29 cellular contexts compared by ENCODE assay signal in the genomic region with DNA sequence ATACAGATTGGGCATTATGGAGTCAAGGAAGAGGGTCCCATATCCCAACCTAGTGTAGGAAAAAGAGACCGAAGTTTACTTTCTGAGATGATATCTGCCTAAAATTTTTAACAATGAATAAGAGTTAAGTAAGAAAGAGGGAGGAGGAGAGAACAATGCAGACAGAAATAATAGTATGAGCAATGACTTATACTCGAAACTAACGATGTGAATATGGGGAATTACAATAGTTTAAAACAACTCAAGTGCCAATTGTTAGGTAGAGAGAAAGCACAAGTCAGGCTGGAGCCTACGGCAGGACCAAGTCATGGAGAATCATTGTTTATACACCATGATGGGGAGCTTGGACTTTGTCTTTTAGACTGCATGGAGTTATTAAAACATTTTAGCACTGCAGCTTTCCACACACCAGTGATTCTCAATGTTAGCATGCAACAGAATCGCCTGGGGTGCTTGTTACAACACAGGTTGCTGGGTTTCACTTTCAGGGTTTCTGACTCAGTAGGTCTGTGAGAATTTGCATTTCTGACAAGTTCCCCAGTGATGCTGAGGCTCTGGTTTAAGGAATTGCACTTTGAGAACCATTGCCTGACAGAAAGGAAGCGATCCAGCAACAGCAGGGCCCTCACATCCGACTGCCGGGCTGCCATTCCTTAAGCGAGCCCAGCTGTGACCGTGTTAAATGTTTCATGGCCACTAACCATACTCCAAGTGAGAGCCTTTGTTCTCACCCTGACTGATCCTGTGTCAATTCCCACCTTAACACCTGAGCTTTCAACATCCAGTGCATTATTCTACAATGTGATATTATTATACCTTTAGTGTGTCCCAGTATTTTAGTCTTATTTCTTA.
DNase-seq lines count a peak whose midpoint lies in the region; ATAC-seq and TF ChIP-seq lines count a peak whose summit lies in the region.
"Had no signal": no experiment of that assay in that cellular context is flagged by ENCODE, and none has a peak within 500 bp of the region (broad histone marks: within the 10 kb centered on the region; RNA-seq: fewer than 3 reads in every experiment).

No MANE protein-coding gene starts in this region.

- H2BK15ac ChIP-seq in neuronal stem cell (ENCODE audit: low read length) = no peak overlapping the region

- H4K8ac ChIP-seq in neuronal stem cell (ENCODE audit: low read depth, low read length) = no peak overlapping the region

- peak overlapping the region; percentile 17; the same call in 1 of the 2 replicates for H3K4me2 ChIP-seq in OCI-LY3 (ENCODE audit: low read length)
- no peak overlapping the region for H3K4me2 ChIP-seq in neuronal stem cell (ENCODE audit: insufficient read depth, low read length, poor library complexity, severe bottlenecking)

- H3K27me3 ChIP-seq in OCI-LY3 (ENCODE audit: low read depth, low read length) (no peaks in the 10 kb centered on the region), neuronal stem cell (ENCODE audit: control insufficient read depth in 3 of 3, insufficient read depth in 3 of 3, low read depth in 1 of 3, low read length in 3 of 3) (no peaks in the 10 kb centered on the region), adrenal gland (no peaks in the 10 kb centered on the region)
- H3K27me3 ChIP-seq: BE2C, cardiac muscle cell, colonic mucosa, upper lobe of right lung had no signal

- no CpG with 5 or more reads among the region's 10 CpGs for WGBS in neuronal stem cell (ENCODE audit: extremely low coverage in 2 of 2, insufficient read length in 2 of 2, insufficient replicate concordance in 1 of 2), 2 donors
- 75 to 80% (median 77%) methylated on average over 10 of the region's 10 CpGs for WGBS in adrenal gland, 4 donors

- intact Hi-C loops in adrenal gland (cut with DNase I) = no loop called here

- H2AFZ ChIP-seq in OCI-LY3 (ENCODE audit: low read depth, low read length) = no peak overlapping the region
- H2AFZ ChIP-seq in neuronal stem cell (ENCODE audit: low read length) = peak overlapping the region; percentile 73

- no peak for TF ChIP-seq CTCF in OCI-LY3 (IDR thresholded peaks at IDR 0.05; ENCODE audit: low read depth, low read length)
- TF ChIP-seq CTCF in adrenal gland (IDR thresholded peaks at IDR 0.05) = no peak

- H3K4me1 ChIP-seq in OCI-LY3 (ENCODE audit: low read length) (peaks cover 2% of the 10 kb centered on the region; the same call in 1 of the 2 replicates), neuronal stem cell (ENCODE audit: control insufficient read depth in 2 of 2, insufficient read depth in 1 of 2, low read depth in 1 of 2, low read length in 2 of 2) (peaks cover 3 to 6% of the 10 kb centered on the region in 2 donors), adrenal gland (replicated peaks in 1 of 2) (no peaks in the 10 kb centered on the region)
- H3K4me1 ChIP-seq: BE2C, colonic mucosa, upper lobe of right lung had no signal

- H3K4ac ChIP-seq in neuronal stem cell (ENCODE audit: low read length) = no peak overlapping the region

- no peaks in the 10 kb centered on the region for H4K20me1 ChIP-seq in OCI-LY3 (ENCODE audit: insufficient read depth, low read length)

- H3K9me3 ChIP-seq in OCI-LY3 (ENCODE audit: insufficient read depth, low read length) (no peaks in the 10 kb centered on the region), neuronal stem cell (replicated peaks in 1 of 2; ENCODE audit: control insufficient read depth in 2 of 2, insufficient read depth in 1 of 2, low read depth in 1 of 2, low read length in 2 of 2) (no peaks in the 10 kb centered on the region), adrenal gland (replicated peaks in 1 of 3) (no peaks in the 10 kb centered on the region)
- H3K9me3 ChIP-seq: BE2C, colonic mucosa, upper lobe of right lung had no signal

- H2AK5ac ChIP-seq in neuronal stem cell (ENCODE audit: low read depth, low read length) = no peak overlapping the region

- no peak overlapping the region for H3K18ac ChIP-seq in neuronal stem cell (ENCODE audit: low read length)

- no peak for TF ChIP-seq POLR2A in adrenal gland (IDR thresholded peaks at IDR 0.05)

- no peak overlapping the region for H2BK5ac ChIP-seq in neuronal stem cell (ENCODE audit: low read length)

- no peak overlapping the region for H2BK12ac ChIP-seq in neuronal stem cell (ENCODE audit: low read length)

- H3K79me1 ChIP-seq in neuronal stem cell (ENCODE audit: low read depth, low read length) = no peaks in the 10 kb centered on the region

- H3K23ac ChIP-seq in neuronal stem cell (ENCODE audit: low read depth, low read length, poor library complexity) = no peak overlapping the region

- H3K27ac ChIP-seq in OCI-LY3 (ENCODE audit: low read length) (no peak overlapping the region), neuronal stem cell (replicated peaks; ENCODE audit: low read length) (no peak overlapping the region), adrenal gland (no peak overlapping the region)
- H3K27ac ChIP-seq: cardiac muscle cell, colonic mucosa, RWPE1, upper lobe of right lung had no signal

- no peak overlapping the region for H3K4me3 ChIP-seq in OCI-LY3 (ENCODE audit: low read length)
- no peak overlapping the region for H3K4me3 ChIP-seq in neuronal stem cell (ENCODE audit: low read length in 2 of 2)
- no peak overlapping the region for H3K4me3 ChIP-seq in adrenal gland
- H3K4me3 ChIP-seq: cardiac muscle cell, colonic mucosa, upper lobe of right lung had no signal

- no peak overlapping the region for H3K14ac ChIP-seq in neuronal stem cell (ENCODE audit: low read length)

- H4K91ac ChIP-seq in neuronal stem cell (ENCODE audit: low read depth, low read length, poor library complexity) = no peak overlapping the region

- peak; percentile 61 for ATAC-seq in GM18870 (IDR thresholded peaks at IDR 0.05; ENCODE audit: unreplicated experiment)
- ATAC-seq in HG02981 (IDR thresholded peaks at IDR 0.05; ENCODE audit: unreplicated experiment) = peak; percentile 54
- ATAC-seq: activated CD8-positive, alpha-beta T cell treated with anti-CD3 and anti-CD28 coated beads for 36 hours; HepG2; sciatic nerve; stimulated activated naive B cell treated with anti-CD40 and anti-IgM and Interleukin-4, amounts not matched to agents 10 μg/mL and 1 μg/mL and 100 μg/mL, for 72 hours; upper lobe of right lung had no signal

- no peak for DNase-seq in neuronal stem cell (ENCODE audit: low spot score)
- no peak for DNase-seq in adrenal gland
- no peak for DNase-seq in KG1 (lab: John Stamatoyannopoulos, UW)
- no peak for DNase-seq in NCI-H1417 (lab: John Stamatoyannopoulos, UW)
- DNase-seq in GDM1 (lab: John Stamatoyannopoulos, UW) = no peak
- DNase-seq: ACHN; activated CD4-positive, CD25-positive, alpha-beta regulatory T cell treated with anti-CD3 and anti-CD28 coated beads, Interleukin-2, amount 50 U/mL, for 72 hours; activated CD8-positive, alpha-beta T cell treated with anti-CD3 and anti-CD28 coated beads for 36 hours; aorta; BE2C; CD8-positive, alpha-beta memory T cell; colonic mucosa; effector CD8-positive, alpha-beta T cell; erythroblast; head of caudate nucleus; mammary epithelial cell; NCI-H1092; NCI-H2029; NCI-H69; nephron progenitor cell; stimulated activated naive B cell treated with anti-CD40 and anti-IgM and Interleukin-4, amounts not matched to agents 10 μg/mL and 1 μg/mL and 100 μg/mL, for 72 hours; upper lobe of right lung had no signal

- no peak overlapping the region for H3K9ac ChIP-seq in OCI-LY3 (ENCODE audit: low read length)
- H3K9ac ChIP-seq in neuronal stem cell (ENCODE audit: low read depth, low read length, poor library complexity) = no peak overlapping the region

- H3K79me2 ChIP-seq in OCI-LY3 (ENCODE audit: low read length) = no peaks in the 10 kb centered on the region

- H3K36me3 ChIP-seq in OCI-LY3 (replicated peaks; ENCODE audit: low read depth, low read length) = no peaks in the 10 kb centered on the region
- H3K36me3 ChIP-seq in neuronal stem cell (replicated peaks in 1 of 2; ENCODE audit: control insufficient read depth in 2 of 2, insufficient read depth in 2 of 2, low read length in 2 of 2) = no peaks in the 10 kb centered on the region
- H3K36me3 ChIP-seq in adrenal gland (replicated peaks in 1 of 2) = no peaks in the 10 kb centered on the region
- H3K36me3 ChIP-seq: BE2C, cardiac muscle cell, colonic mucosa, upper lobe of right lung had no signal

- no peak overlapping the region for H2BK120ac ChIP-seq in neuronal stem cell (ENCODE audit: low read depth, low read length)
